ENCODE assay signal across 8 cellular contexts in the genomic region with DNA sequence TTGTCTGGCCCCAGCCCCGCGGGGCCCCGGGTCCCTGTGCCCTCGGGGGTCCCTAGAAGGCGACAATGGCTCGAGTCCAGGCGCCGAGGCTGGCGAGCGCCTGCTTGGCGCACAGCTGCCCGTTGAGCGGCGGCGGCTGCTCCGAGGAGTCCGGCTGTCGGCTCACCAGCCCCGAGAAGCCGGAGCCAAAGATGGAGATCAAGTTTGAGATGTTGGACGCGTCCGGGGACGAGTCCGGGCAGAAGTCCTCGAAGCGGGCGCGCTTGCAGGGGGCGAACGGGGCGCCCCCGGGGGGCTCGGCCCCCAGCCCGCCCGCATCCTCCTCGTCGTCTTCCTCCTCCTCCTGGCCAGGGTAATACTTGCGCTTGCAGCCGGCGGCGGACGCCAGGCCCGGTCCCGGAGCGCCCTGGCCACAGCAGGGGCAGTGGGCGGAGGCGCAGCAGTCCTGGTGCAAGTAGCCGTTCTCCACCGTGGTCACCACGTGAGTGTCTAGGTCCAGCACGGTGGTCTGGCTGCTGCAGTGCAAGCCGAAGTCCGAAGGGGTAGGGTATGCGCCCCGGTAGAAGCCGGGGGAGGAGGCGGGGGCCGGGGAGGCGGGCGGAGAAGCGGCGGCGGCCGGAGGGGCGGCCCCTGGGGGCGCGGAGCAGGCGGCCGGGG. TPM values are rescaled to one million over a fixed set of nuclear protein-coding genes. Genes with fewer than 3 reads are reported as not detected.
DNase-seq lines count a peak whose midpoint lies in the region; ATAC-seq, FAIRE-seq and TF ChIP-seq lines count a peak whose summit lies in the region.

No MANE protein-coding gene starts in this region.

- TF ChIP-seq EP300 in H1 (IDR thresholded peaks at IDR 0.05; ENCODE audit: borderline replicate concordance in 1 of 2, low read depth in 2 of 2, low read length in 2 of 2): no peak

- no peak overlapping the region for H3K23ac ChIP-seq in H1 (ENCODE audit: insufficient read length)

- FAIRE-seq in H1 (lab: Jason Lieb, UNC): no peak

- H3K4me1 ChIP-seq in H1 (replicated peaks in 1 of 4; ENCODE audit: control insufficient read depth in 3 of 4, insufficient read depth in 4 of 4, low read length in 3 of 4): peaks cover 0 to 24% (median 13%) of the 10 kb centered on the region in 4 experiments; a peak in 6 of 7 replicates
- H3K4me1 ChIP-seq in muscle layer of colon (ENCODE audit: insufficient read depth, low read length): peaks cover 18% of the 10 kb centered on the region

- peaks cover 5 to 9% of the 10 kb centered on the region in 2 experiments for H4K20me1 ChIP-seq in H1 (replicated peaks in 1 of 2; ENCODE audit: control insufficient read depth in 1 of 2, insufficient read depth in 2 of 2, low read length in 2 of 2)

- TF ChIP-seq CTCF in GM12875 (IDR thresholded peaks at IDR 0.05; ENCODE audit: borderline replicate concordance, insufficient read depth, low read depth, low read length) (no peak), H1 (IDR thresholded peaks at IDR 0.05; ENCODE audit: control extremely low read depth in 1 of 3, insufficient read depth in 1 of 3, low read depth in 1 of 3, low read length in 3 of 3) (no peak)

- CTCF ChIA-PET in H1 (lab: Charles Lee; ENCODE audit: partially characterized antibody): interaction anchor here (1.0 to 27.8 kb wide), 6 partner anchors 21 to 440 kb away, joined by 3 to 831 read pairs (median 4); no protein-coding TSS in a partner anchor

- no peak for ATAC-seq in HG02678 (IDR thresholded peaks at IDR 0.05; ENCODE audit: unreplicated experiment)
- no peak for ATAC-seq in HG02763 (IDR thresholded peaks at IDR 0.05; ENCODE audit: unreplicated experiment)

- H3K27me3 ChIP-seq in H1 (replicated peaks in 1 of 4; ENCODE audit: control insufficient read depth in 3 of 4, extremely low read depth in 1 of 4, insufficient read depth in 3 of 4, low read length in 3 of 4) (peaks cover 44 to 80% (median 72%) of the 10 kb centered on the region in 4 experiments), muscle layer of colon (ENCODE audit: control insufficient read depth in 1 of 2, insufficient read depth in 2 of 2, low read length in 2 of 2) (no peaks in the 10 kb centered on the region)

- 6% methylated on average over 40 of the region's 70 CpGs; no CpG with 5 or more reads in 1 of the 2 experiments for WGBS in H1 (ENCODE audit: extremely low coverage in 1 of 2, insufficient coverage in 1 of 2, insufficient read length in 1 of 2, insufficient replicate concordance in 2 of 2, low coverage in 1 of 2, low lambda C conversion rate in 2 of 2, missing lambda C conversion rate in 1 of 2), 2 experiments

- no peak for TF ChIP-seq RAD21 in H1 (IDR thresholded peaks at IDR 0.05 in 1 of 2, conservative IDR thresholded peaks at IDR 0.05 in 1 of 2; ENCODE audit: low read depth in 2 of 2, low read length in 2 of 2)

- H2BK120ac ChIP-seq in H1 (replicated peaks; ENCODE audit: low read depth, low read length): no peak overlapping the region

- H3K9ac ChIP-seq in H1 (replicated peaks in 1 of 4; ENCODE audit: extremely low read depth in 1 of 4, low read depth in 3 of 4, low read length in 3 of 4): no peak overlapping the region
- H3K9ac ChIP-seq in muscle layer of colon (ENCODE audit: low read length): peak overlapping the region; percentile 68

- H3K56ac ChIP-seq in H1 (replicated peaks; ENCODE audit: insufficient read length, low read depth, low read length): no peak overlapping the region

- no peak overlapping the region for H2AK5ac ChIP-seq in H1 (ENCODE audit: low read depth, low read length)

- H3K4me3 ChIP-seq in GM12875 (ENCODE audit: low read depth, low read length) (peak overlapping the region; percentile 47), H1 (ENCODE audit: extremely low read depth in 1 of 4, insufficient read depth in 2 of 4, low read depth in 3 of 4, low read length in 4 of 4) (peak overlapping the region; percentile 28 to 71 (median 42)), muscle layer of colon (ENCODE audit: low read depth in 1 of 2, low read length in 2 of 2) (peak overlapping the region; percentile 79 to 99)

- no peak overlapping the region for H2BK5ac ChIP-seq in H1 (ENCODE audit: low read depth, low read length)

- H3K27ac ChIP-seq in H1 (ENCODE audit: low read depth, low read length) (no peak overlapping the region), muscle layer of colon (ENCODE audit: low read depth, low read length) (peak overlapping the region; percentile 99)

- H3K4me2 ChIP-seq in H1 (ENCODE audit: insufficient read depth in 1 of 2, low read depth in 2 of 2, low read length in 2 of 2): peak overlapping the region; percentile 92 to 94

- no peak overlapping the region for H2BK15ac ChIP-seq in H1 (ENCODE audit: low read length)

- no peaks in the 10 kb centered on the region for H3K79me1 ChIP-seq in H1 (ENCODE audit: low read depth, low read length)

- DNase-seq in ACHN (peak; percentile 23), SW480 (ENCODE audit: low spot score) (peak; percentile 43), H1 (ENCODE audit: low read depth in 1 of 2, low spot score in 2 of 2) (peak in 1 of 2 experiments; percentile 64), posterior vena cava (ENCODE audit: low spot score) (no peak)

- TF ChIP-seq POLR2A in H1 (IDR thresholded peaks at IDR 0.05; ENCODE audit: control extremely low read depth in 1 of 2, low read depth in 2 of 2, low read length in 2 of 2): no peak

- intact Hi-C loops in posterior vena cava (cut with DNase I): loop anchor here (5.0 to 10.0 kb wide), 4 partner anchors 35 to 318 kb away; no protein-coding TSS in a partner anchor

- H3K4ac ChIP-seq in H1 (replicated peaks; ENCODE audit: insufficient read length, low read depth, low read length): no peak overlapping the region

- peaks cover 25% of the 10 kb centered on the region for H3K23me2 ChIP-seq in H1 (ENCODE audit: low read depth, low read length)

- H3K14ac ChIP-seq in H1 (ENCODE audit: insufficient read length): no peak overlapping the region

- H2BK20ac ChIP-seq in H1 (ENCODE audit: low read length): no peak overlapping the region

- no peak overlapping the region for H2AFZ ChIP-seq in H1 (ENCODE audit: low read length)

- H3K36me3 ChIP-seq in H1 (ENCODE audit: control insufficient read depth in 2 of 4, insufficient read depth in 4 of 4, low read length in 3 of 4): no peaks in the 10 kb centered on the region
- H3K36me3 ChIP-seq in muscle layer of colon (ENCODE audit: insufficient read depth, low read length): no peaks in the 10 kb centered on the region

- H3K18ac ChIP-seq in H1 (ENCODE audit: extremely low read depth, low read length): peak overlapping the region; percentile 60

- H3K9me3 ChIP-seq in H1 (ENCODE audit: insufficient read depth in 2 of 2, low read depth in 1 of 2, low read length in 1 of 2) (no peaks in the 10 kb centered on the region; a peak in 1 of 4 replicates), muscle layer of colon (ENCODE audit: low read length) (no peaks in the 10 kb centered on the region)

- peak overlapping the region; percentile 78 for H4K8ac ChIP-seq in H1 (ENCODE audit: extremely low read depth, insufficient read depth, low read length)

- H4K5ac ChIP-seq in H1 (ENCODE audit: insufficient read length, low read depth, low read length): no peak overlapping the region

- in situ Hi-C loops in ACHN (cut with HindIII; ENCODE audit: low pct_ligation_motif_present, low pct_unique_long_range_greater_than_20kb, low sequenced_read_pairs): no loop called here

- no peak overlapping the region for H4K91ac ChIP-seq in H1 (replicated peaks; ENCODE audit: insufficient read length, low read length)

- H2BK12ac ChIP-seq in H1 (ENCODE audit: low read depth, low read length): peak overlapping the region; percentile 50; the same call in 1 of the 2 replicates

- no peaks in the 10 kb centered on the region for H3K79me2 ChIP-seq in H1 (ENCODE audit: control insufficient read depth in 1 of 2, insufficient read depth in 2 of 2, low read length in 2 of 2)

- POLR2A ChIA-PET in H1 (lab: Charles Lee; ENCODE audit: partially characterized antibody): interaction anchor here (0.7 to 4.5 kb wide), 31 partner anchors 10 to 1626 kb away, joined by 3 to 30 read pairs (median 5); partner anchors contain the start of gene NTMT1

TF ChIP-seq in H1, 55 proteins besides CTCF, POLR2A, EP300 and RAD21:
- TF ChIP-seq EZH2 (IDR thresholded peaks at IDR 0.05; ENCODE audit: low read depth, low read length, severe bottlenecking): peak; percentile 76
- TF ChIP-seq RBBP5 (IDR thresholded peaks at IDR 0.05; ENCODE audit: borderline replicate concordance, low read depth, low read length): 0 out of 2 replicates have a peak, but pooled peaks have one; percentile 19
- TF ChIP-seq CBX8 (IDR thresholded peaks at IDR 0.05; ENCODE audit: borderline replicate concordance, low read depth, low read length): no peak
- TF ChIP-seq SUZ12 (IDR thresholded peaks at IDR 0.05; ENCODE audit: low read length): peak; percentile 69
- TF ChIP-seq BCL11A (IDR thresholded peaks at IDR 0.05; ENCODE audit: low read depth in 2 of 2, low read length in 2 of 2): no peak
- TF ChIP-seq TAF7 (optimal IDR thresholded peaks at IDR 0.05; ENCODE audit: borderline replicate concordance, low read depth, low read length): no peak
TF ChIP-seq in H1: peak in this region for 3.

RNA-seq across cellular contexts. Expression of gene IER5L, which starts 1.1 kb away (rescaled TPM):
- 1.0 and 1.2 TPM in 2 replicates for total RNA-seq in H1 (2021; fragmentation: NEBNext Ultra II Directional; extraction: Animal tissue kit (Norgen Biotek cat#: 25700))
- polyA plus RNA-seq in H1 (2011; rRNA removed): 0.65 and 0.96 TPM in 2 replicates
- 0.62 TPM for polyA plus RNA-seq in H1 (2011; cell fraction: cytosol; rRNA removed)
- polyA plus RNA-seq in H1 (2011; cell fraction: nucleus; rRNA removed): 1.7 TPM
- 0.25 to 0.47 TPM (median 0.34 TPM) in 4 replicates for polyA plus RNA-seq in H1 (2012, experiment 1 of 2)
- polyA plus RNA-seq in H1 (2012, experiment 2 of 2): 0.16 TPM
- 0.36 TPM for polyA plus RNA-seq in H1 (2013, experiment 1 of 2)
- 0.48 TPM for polyA plus RNA-seq in H1 (2013, experiment 2 of 2)
- polyA minus RNA-seq in H1 (2011; rRNA and poly(A)+ RNA removed): 0.22 and 0.27 TPM in 2 replicates
- polyA minus RNA-seq in H1 (2011; cell fraction: cytosol; rRNA and poly(A)+ RNA removed): 0.66 TPM
- polyA minus RNA-seq in H1 (2011; cell fraction: nucleus; rRNA and poly(A)+ RNA removed): 6.8 TPM
- 10 to 100 TPM; 23.5 to 35.0 TPM for total RNA-seq in posterior vena cava

Comparison
In these comparisons a context has a peak if more than half of its experiments do, and no peak if none do; other contexts are left out.
1. RNA of gene IER5L, which starts 1.1 kb away (total RNA-seq): 23.5 to 35.0 TPM in posterior vena cava; 1.0 to 1.2 TPM in H1; every median in the first group is over 10 times any median in the second.
2. Peak in every context shown above with its lines, with median percentiles within 50 percentile points of each other: H3K4me3 ChIP-seq.